Comparison of ENCODE assay signal across 1 cellular context in genomic region chr1:62905872-62906271, GRCh38.
TF ChIP-seq lines count a peak whose summit lies in the region.

No MANE protein-coding gene starts in this region.

TF ChIP-seq in GM23338, 12 proteins besides CTCF, POLR2A, EP300 and RAD21 (continued from another document):
- TF ChIP-seq ETS1 (IDR thresholded peaks at IDR 0.05) (no peak), EZH2 (IDR thresholded peaks at IDR 0.05; ENCODE audit: low read depth, unreplicated experiment) (no peak), ZNF331 (CRISPR knock-in tag; IDR thresholded peaks at IDR 0.05; ENCODE audit: low read depth) (no peak), CREB1 (CRISPR knock-in tag; IDR thresholded peaks at IDR 0.05; ENCODE audit: low read depth) (no peak)
